Comparison of ENCODE assay signal across 26 cellular contexts in the genomic region with DNA sequence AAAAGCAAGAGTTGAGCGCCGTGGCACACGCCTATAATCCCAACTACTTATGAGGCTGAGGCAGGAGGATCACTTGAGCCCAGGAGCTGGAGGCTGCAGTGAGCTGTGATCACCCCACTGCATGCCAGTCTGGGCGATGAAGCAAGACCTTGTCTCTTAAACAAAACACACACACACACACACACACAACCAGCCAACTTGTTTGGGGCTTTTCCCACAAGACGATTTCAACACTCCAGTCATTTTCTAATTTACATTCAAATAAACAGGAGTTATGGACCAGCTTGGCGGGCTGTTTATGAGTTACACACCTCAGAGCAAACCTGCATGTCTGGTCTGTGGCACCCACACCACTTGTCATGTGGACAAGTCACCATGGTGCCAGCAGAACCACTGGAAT. TPM values are rescaled to one million over a fixed set of nuclear protein-coding genes. Genes with fewer than 3 reads are reported as not detected.
DNase-seq lines count a peak whose midpoint lies in the region; ATAC-seq and TF ChIP-seq lines count a peak whose summit lies in the region.
"Had no signal": no experiment of that assay in that cellular context is flagged by ENCODE, and none has a peak within 500 bp of the region (broad histone marks: within the 10 kb centered on the region; RNA-seq: fewer than 3 reads in every experiment).

No MANE protein-coding gene starts in this region.

- H3K23ac ChIP-seq in mesendoderm (ENCODE audit: low read length) = no peak overlapping the region

- H3K4ac ChIP-seq in mesendoderm (ENCODE audit: low read depth, low read length) = no peak overlapping the region

- DNase-seq in MV-4-11 (lab: John Stamatoyannopoulos, UW) (peak; percentile 59), lower lobe of right lung (no peak), upper lobe of right lung (no peak), NCI-H2029 treated with DMSO at 0.1 percent for 48 hours (lab: John Stamatoyannopoulos, UW) (no peak), mesendoderm (no peak)
- DNase-seq in activated effector memory CD4-positive, alpha-beta T cell treated with Interleukin-2 at 50 U/mL for 16 hours = no peak
- DNase-seq: activated CD4-positive, alpha-beta T cell treated with anti-CD3 and anti-CD28 coated beads for 1 hour; activated CD8-positive, alpha-beta memory T cell treated with anti-CD3 and anti-CD28 coated beads for 24 hours; activated naive CD4-positive, alpha-beta T cell treated with anti-CD3 and anti-CD28 coated beads, Interleukin-2, amount 50 U/mL, for 16 hours; activated T-cell treated with anti-CD3 and anti-CD28 coated beads, Interleukin-2, amount 50 U/mL, for 4 hours; aorta; CD8-positive, alpha-beta T cell; heart left ventricle; KBM-7; left lung; NCI-H1048; NCI-H2029; nephron progenitor cell; SHP77 treated with DMSO at 0.1 percent for 48 hours; SW 1271 had no signal

- H3K56ac ChIP-seq in mesendoderm (ENCODE audit: low read length) = no peak overlapping the region

- no peak overlapping the region for H2BK120ac ChIP-seq in mesendoderm (ENCODE audit: low read depth, low read length)

- H2AK5ac ChIP-seq in mesendoderm (ENCODE audit: low read length) = no peak overlapping the region

- peaks cover 19% of the 10 kb centered on the region for H3K79me2 ChIP-seq in mesendoderm (ENCODE audit: control insufficient read depth, insufficient read depth, low read length)

- no peak for TF ChIP-seq CTCF in lower lobe of right lung (IDR thresholded peaks at IDR 0.05)
- TF ChIP-seq CTCF in upper lobe of right lung (IDR thresholded peaks at IDR 0.05) = no peak

- ATAC-seq in lower lobe of right lung = peak; percentile 47 to 59
- peak; percentile 49 for ATAC-seq in upper lobe of right lung
- ATAC-seq: activated T-cell treated with anti-CD3 and anti-CD28 coated beads, Interleukin-2, amount 50 U/mL, for 4 hours; CD8-positive, alpha-beta T cell; left lung; sciatic nerve had no signal

- H3K4me2 ChIP-seq in mesendoderm (ENCODE audit: low read length) = no peak overlapping the region
- H3K4me2 ChIP-seq: PC-9 had no signal

- H3K18ac ChIP-seq in mesendoderm (ENCODE audit: low read length) = no peak overlapping the region

- H3K9ac ChIP-seq in mesendoderm (ENCODE audit: low read length) = no peak overlapping the region
- H3K9ac ChIP-seq: parathyroid adenoma had no signal

- H3K9me3 ChIP-seq in esophagus (ENCODE audit: control insufficient read depth in 2 of 2, insufficient read depth in 1 of 2, low read depth in 1 of 2, low read length in 1 of 2) (no peaks in the 10 kb centered on the region), lower lobe of right lung (no peaks in the 10 kb centered on the region), upper lobe of right lung (no peaks in the 10 kb centered on the region)
- H3K9me3 ChIP-seq: esophagus muscularis mucosa, heart left ventricle, left lung, vagina had no signal

- H3K4me1 ChIP-seq in esophagus (ENCODE audit: control insufficient read depth in 2 of 2, insufficient read depth in 2 of 2, low read length in 1 of 2) = peaks cover 2 to 22% of the 10 kb centered on the region in 2 donors
- H3K4me1 ChIP-seq in lower lobe of right lung = peaks cover 36% of the 10 kb centered on the region
- peaks cover 16% of the 10 kb centered on the region for H3K4me1 ChIP-seq in upper lobe of right lung
- H3K4me1 ChIP-seq in mesendoderm (ENCODE audit: control insufficient read depth, low read depth, low read length) = peaks cover 10% of the 10 kb centered on the region

- H2BK5ac ChIP-seq in mesendoderm (ENCODE audit: low read length) = no peak overlapping the region

- H3K27ac ChIP-seq in esophagus (ENCODE audit: low read depth in 2 of 2, low read length in 1 of 2) = peak overlapping the region; percentile 66 to 90
- H3K27ac ChIP-seq in lower lobe of right lung = no peak overlapping the region
- no peak overlapping the region for H3K27ac ChIP-seq in upper lobe of right lung
- H3K27ac ChIP-seq in mesendoderm (ENCODE audit: low read depth, low read length) = no peak overlapping the region
- H3K27ac ChIP-seq: esophagus muscularis mucosa, heart left ventricle, left lung, parathyroid adenoma, PC-9, vagina had no signal

- H3K4me3 ChIP-seq in esophagus (ENCODE audit: low read depth in 1 of 2, low read length in 2 of 2) (no peak overlapping the region), lower lobe of right lung (no peak overlapping the region), upper lobe of right lung (no peak overlapping the region), mesendoderm (ENCODE audit: low read length) (no peak overlapping the region)
- H3K4me3 ChIP-seq: esophagus muscularis mucosa, heart left ventricle, left lung, PC-9, vagina had no signal

- H4K5ac ChIP-seq in mesendoderm (ENCODE audit: low read length) = no peak overlapping the region

- H3K27me3 ChIP-seq in esophagus (ENCODE audit: control insufficient read depth in 1 of 2, insufficient read depth in 2 of 2, low read length in 2 of 2) (no peaks in the 10 kb centered on the region), lower lobe of right lung (ENCODE audit: low read depth) (no peaks in the 10 kb centered on the region), upper lobe of right lung (no peaks in the 10 kb centered on the region), mesendoderm (ENCODE audit: insufficient read depth, low read length, poor library complexity) (no peaks in the 10 kb centered on the region)
- H3K27me3 ChIP-seq: esophagus muscularis mucosa, heart left ventricle, left lung, vagina had no signal

- WGBS in esophagus, 2 donors = 75 to 77% methylated on average over 6 of the region's 6 CpGs
- whole genome bisulfite sequencing in mesendoderm (ENCODE audit: extremely low coverage, insufficient coverage, low lambda C conversion rate) = no CpG with 5 or more reads among the region's 6 CpGs

- no peak overlapping the region for H4K8ac ChIP-seq in mesendoderm (ENCODE audit: low read depth, low read length)

- no peak overlapping the region for H2BK15ac ChIP-seq in mesendoderm (replicated peaks; ENCODE audit: low read depth)

- peaks cover 11% of the 10 kb centered on the region for H3K79me1 ChIP-seq in mesendoderm (ENCODE audit: low read length)

- intact Hi-C loops in lower lobe of right lung (cut with DNase I) = no loop called here
- intact Hi-C loops in upper lobe of right lung (cut with DNase I) = no loop called here

- H3K36me3 ChIP-seq in esophagus (ENCODE audit: control insufficient read depth in 2 of 2, insufficient read depth in 2 of 2, low read length in 1 of 2) (peaks cover 7 to 10% of the 10 kb centered on the region in 2 donors), lower lobe of right lung (peaks cover 13% of the 10 kb centered on the region), upper lobe of right lung (peaks cover 5% of the 10 kb centered on the region), mesendoderm (ENCODE audit: control insufficient read depth, insufficient read depth, low read length) (no peaks in the 10 kb centered on the region)
- H3K36me3 ChIP-seq: vagina had no signal

RNA-seq across cellular contexts. Expression of a gene that starts 6.7 kb away (rescaled TPM):
- 100 to 1,000 TPM; 270 to 383 TPM for polyA plus RNA-seq in esophagus
- total RNA-seq in lower lobe of right lung (45.3 TPM), upper lobe of right lung (44.0 TPM)
- polyA plus RNA-seq in mesendoderm (2013, experiment 1 of 2) = 65.1 TPM
- polyA plus RNA-seq in mesendoderm (2013, experiment 2 of 2) = 63.6 TPM

RNA-seq across cellular contexts. Expression of a gene that starts 26.4 kb away (rescaled TPM):
- polyA plus RNA-seq in esophagus = 10 to 100 TPM; 14.1 to 17.4 TPM
- total RNA-seq in lower lobe of right lung (16.8 TPM), upper lobe of right lung (16.5 TPM)
- polyA plus RNA-seq in mesendoderm (2013, experiment 1 of 2) = 19.5 TPM
- 19.1 TPM for polyA plus RNA-seq in mesendoderm (2013, experiment 2 of 2)

RNA-seq across cellular contexts. Expression of a gene that starts 40.5 kb away (rescaled TPM):
- polyA plus RNA-seq in esophagus = 10 to 100 TPM in 1 of 2 donors, 1 to 10 TPM in 1; 6.7 to 10.7 TPM
- total RNA-seq in lower lobe of right lung (7.7 TPM), upper lobe of right lung (4.5 TPM)
- polyA plus RNA-seq in mesendoderm (2013, experiment 1 of 2) = 1.2 TPM
- 1.2 TPM for polyA plus RNA-seq in mesendoderm (2013, experiment 2 of 2)
- total RNA-seq: activated T-cell treated with anti-CD3 and anti-CD28 coated beads, Interleukin-2, amount 50 U/mL, for 4 hours; CD8-positive, alpha-beta T cell had no signal

Comparison
In these comparisons a context has a peak if more than half of its experiments do, and no peak if none do; other contexts are left out.
1. H3K27ac ChIP-seq: peak in esophagus (2 of 2); none in lower lobe of right lung (single experiment), upper lobe of right lung (single experiment) and mesendoderm (single experiment).